ENCODE assay signal across 8 cellular contexts in the genomic region with DNA sequence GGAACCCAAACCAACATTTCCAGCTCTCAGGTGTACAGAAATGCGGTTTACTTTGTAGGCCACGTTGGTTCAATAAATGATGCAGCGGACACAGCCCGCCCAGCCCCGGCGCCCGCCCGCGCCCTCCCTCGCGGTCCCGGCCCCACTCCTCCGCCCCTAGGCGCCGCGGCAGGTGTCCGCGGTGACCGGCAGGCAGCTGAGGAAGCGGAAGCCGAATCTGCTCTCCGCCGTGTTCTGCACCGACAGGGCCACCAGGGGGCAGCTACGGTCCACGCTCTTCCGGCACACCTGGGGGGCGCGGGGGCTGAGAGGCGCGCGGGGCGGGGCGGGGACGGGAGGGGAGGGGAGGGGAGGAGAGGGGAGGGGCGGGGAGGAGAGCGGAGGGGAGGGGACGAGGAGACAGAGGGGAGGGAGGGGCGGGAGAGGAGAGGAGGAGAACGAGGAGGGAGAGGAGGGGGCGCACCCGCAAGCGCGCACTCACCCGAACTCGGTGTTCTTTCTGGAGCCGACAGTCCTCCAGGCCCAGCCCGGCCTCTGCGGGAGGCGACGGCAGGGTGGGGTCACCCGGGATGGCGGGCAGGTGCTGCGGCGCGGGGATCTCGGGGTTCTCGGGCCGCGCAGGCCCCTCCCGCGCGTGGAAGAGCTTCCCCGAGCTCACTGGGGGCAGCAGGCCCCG. TPM values are rescaled to one million over a fixed set of nuclear protein-coding genes. Genes with fewer than 3 reads are reported as not detected.
DNase-seq lines count a peak whose midpoint lies in the region; ATAC-seq and TF ChIP-seq lines count a peak whose summit lies in the region.

No MANE protein-coding gene starts in this region.

- no TSS peak for BruUV-seq in mammary epithelial cell (replicated peaks; lab: Mats Ljungman, UMichigan)

- no peaks in the 10 kb centered on the region for H3K9me3 ChIP-seq in CD4-positive, alpha-beta T cell (ENCODE audit: control insufficient read depth, low read length)
- H3K9me3 ChIP-seq in WERI-Rb-1 (ENCODE audit: severe bottlenecking) (no peaks in the 10 kb centered on the region), mammary epithelial cell (replicated peaks; ENCODE audit: insufficient read depth, low read length) (no peaks in the 10 kb centered on the region)

- POLR2A ChIA-PET in CD4-positive, alpha-beta T cell (lab: Charles Lee) = interaction anchor here (1.0 to 3.9 kb wide), 12 partner anchors 9 to 254 kb away, joined by 3 to 27 read pairs (median 8); partner anchors contain the start of genes DEAF1, HRAS, LRRC56 and PHRF1

- H3K4me1 ChIP-seq in mammary epithelial cell (ENCODE audit: insufficient read depth, low read length) = peaks cover 9% of the 10 kb centered on the region

- CTCF ChIA-PET in CD4-positive, alpha-beta T cell (lab: Charles Lee) = interaction anchor here (0.6 to 2.7 kb wide), 18 partner anchors 11 to 222 kb away, joined by 3 to 23 read pairs (median 5); partner anchors contain the start of genes GATD1, HRAS, IRF7 and PHRF1
- CTCF ChIA-PET in mammary epithelial cell (lab: Charles Lee; ENCODE audit: low non-redundant PET) = interaction anchor here (0.5 to 0.6 kb wide), 2 partner anchors 144 to 148 kb away, joined by 3 to 6 read pairs; no protein-coding TSS in a partner anchor

- intact Hi-C loops in CD4-positive, alpha-beta T cell (cut with DNase I, micrococcal nuclease) = loop anchor here (1.0 to 2.0 kb wide), 6 partner anchors 74 to 210 kb away; no protein-coding TSS in a partner anchor
- intact Hi-C loops in mammary epithelial cell (cut with micrococcal nuclease) = loop anchor here (1.0 to 10.0 kb wide), 3 partner anchors 140 to 210 kb away; partner anchors contain the start of genes DEAF1 and TMEM80

- H3K36me3 ChIP-seq in WERI-Rb-1 (no peaks in the 10 kb centered on the region), mammary epithelial cell (ENCODE audit: insufficient read depth, low read length) (no peaks in the 10 kb centered on the region)

- H2AFZ ChIP-seq in mammary epithelial cell (ENCODE audit: low read depth, low read length) = peak overlapping the region; percentile 35

- ATAC-seq in CD4-positive, alpha-beta T cell (ENCODE audit: poor library complexity) = peak; percentile 80
- no peak for ATAC-seq in GM18858 (IDR thresholded peaks at IDR 0.05; ENCODE audit: unreplicated experiment)

- in situ Hi-C loops in mammary epithelial cell (cut with MboI; ENCODE audit: low sequenced_read_pairs in 2 of 2) = loop anchor here in 1 of 2 donors (25.0 kb wide), 1 partner anchor 207 kb away; no protein-coding TSS in a partner anchor

- peak; percentile 57 to 80 (median 76) for DNase-seq in CD4-positive, alpha-beta T cell
- peak; percentile 72 for DNase-seq in H4 (ENCODE audit: low spot score)
- peak; percentile 52 for DNase-seq in NCI-H2029 treated with DMSO at 0.1 percent for 48 hours (lab: John Stamatoyannopoulos, UW)
- peak; percentile 81 for DNase-seq in WERI-Rb-1
- peak; percentile 62 for DNase-seq in mammary epithelial cell
- DNase-seq in left kidney (ENCODE audit: low read depth, low spot score) = peak; percentile 88
- DNase-seq in stimulated activated CD4-positive, alpha-beta T cell treated with anti-CD3 and anti-CD28 coated beads, TNF-alpha, amount 100 ng/mL, for 4 hours (ENCODE audit: low read depth in 3 of 3) = peak; percentile 54 to 69 (median 61)

- H3K36me3 Mint-ChIP-seq in CD4-positive, alpha-beta T cell (ENCODE audit: low read depth) = no peaks in the 10 kb centered on the region

- H3K4me3 ChIP-seq in WERI-Rb-1 (ENCODE audit: low read depth, low read length) = peak overlapping the region; percentile 65
- H3K4me3 ChIP-seq in mammary epithelial cell (replicated peaks in 1 of 3; ENCODE audit: insufficient read depth in 1 of 3, low read depth in 2 of 3, low read length in 3 of 3) = peak overlapping the region in 2 of 3 experiments; percentile 26 to 41

- H3K27me3 ChIP-seq in CD4-positive, alpha-beta T cell (ENCODE audit: control insufficient read depth, insufficient read depth, low read length) = no peaks in the 10 kb centered on the region
- H3K27me3 ChIP-seq in WERI-Rb-1 (ENCODE audit: insufficient read depth, low read depth, severe bottlenecking) (peaks cover 19% of the 10 kb centered on the region), mammary epithelial cell (ENCODE audit: insufficient read depth, low read length) (peaks cover 8% of the 10 kb centered on the region)

- H3K79me2 ChIP-seq in mammary epithelial cell (ENCODE audit: insufficient read depth, low read length) = no peaks in the 10 kb centered on the region

- no peaks in the 10 kb centered on the region for H4K20me1 ChIP-seq in mammary epithelial cell (ENCODE audit: insufficient read depth, low read length)

- dilution Hi-C loops in mammary epithelial cell (cut with HindIII; ENCODE audit: low sequenced_read_pairs) = no loop called here

- peak overlapping the region; percentile 34 for H3K4me3 Mint-ChIP-seq in CD4-positive, alpha-beta T cell

- H3K9me3 Mint-ChIP-seq in CD4-positive, alpha-beta T cell = no peaks in the 10 kb centered on the region

- no peak overlapping the region for H3K9ac ChIP-seq in mammary epithelial cell (ENCODE audit: insufficient read depth, low read length)

- peak; percentile 53 for TF ChIP-seq CTCF in CD4-positive, alpha-beta T cell (IDR thresholded peaks at IDR 0.05)
- TF ChIP-seq CTCF in WERI-Rb-1 (IDR thresholded peaks at IDR 0.05; ENCODE audit: low read depth, low read length) = peak; percentile 79
- peak; percentile 36 to 64 for TF ChIP-seq CTCF in mammary epithelial cell (conservative IDR thresholded peaks at IDR 0.05 in 1 of 2, IDR thresholded peaks at IDR 0.05 in 1 of 2; ENCODE audit: extremely low read depth in 1 of 2, insufficient read depth in 1 of 2, low read depth in 1 of 2, low read length in 2 of 2)

- peaks cover 4% of the 10 kb centered on the region for H3K4me1 Mint-ChIP-seq in CD4-positive, alpha-beta T cell (ENCODE audit: low read depth)

- no peaks in the 10 kb centered on the region for H3K27me3 Mint-ChIP-seq in CD4-positive, alpha-beta T cell

- H3K27ac ChIP-seq in CD4-positive, alpha-beta T cell (ENCODE audit: low read depth, low read length) = no peak overlapping the region
- no peak overlapping the region for H3K27ac ChIP-seq in WERI-Rb-1
- no peak overlapping the region for H3K27ac ChIP-seq in mammary epithelial cell (ENCODE audit: insufficient read depth, low read depth, low read length)

- 4% methylated on average over 5 of the region's 65 CpGs for WGBS in mammary epithelial cell (ENCODE audit: low coverage, missing lambda C conversion rate)

- H3K27ac Mint-ChIP-seq in CD4-positive, alpha-beta T cell = no peak overlapping the region

- peak overlapping the region; percentile 79 for H3K4me2 ChIP-seq in mammary epithelial cell (ENCODE audit: insufficient read depth, low read depth, low read length)

RNA-seq across cellular contexts. Expression of gene LMNTD2, which starts 5.6 kb away (rescaled TPM):
- 10 to 100 TPM in 1 of 2 experiments, 1 to 10 TPM in 1; 8.2 to 10.3 TPM for total RNA-seq in CD4-positive, alpha-beta T cell
- 1.4 and 2.6 TPM in 2 replicates for total RNA-seq in H4 (2014; rRNA removed; shearing (Covaris generic))
- total RNA-seq in mammary epithelial cell = 1 to 10 TPM; 2.3 to 7.6 TPM
- 1.8 TPM for polyA plus RNA-seq in mammary epithelial cell
- polyA minus RNA-seq in mammary epithelial cell = not detected

RNA-seq across cellular contexts. Expression of gene RASSF7, which starts 5.8 kb away (rescaled TPM):
- 10 to 100 TPM; 14.1 to 15.7 TPM for total RNA-seq in CD4-positive, alpha-beta T cell
- total RNA-seq in H4 (2014; rRNA removed; shearing (Covaris generic)) = 16.8 and 17.3 TPM in 2 replicates
- 10 to 100 TPM; 33.3 to 36.1 TPM for total RNA-seq in mammary epithelial cell
- 35.2 TPM for polyA plus RNA-seq in mammary epithelial cell
- polyA minus RNA-seq in mammary epithelial cell = 4.6 TPM

RNA-seq across cellular contexts. Expression of gene LRRC56, which starts 17.6 kb away (rescaled TPM):
- 1 to 10 TPM; 2.4 TPM for total RNA-seq in CD4-positive, alpha-beta T cell
- total RNA-seq in H4 (2014; rRNA removed; shearing (Covaris generic)) = 0.18 and 0.19 TPM in 2 replicates
- total RNA-seq in mammary epithelial cell = 1 to 10 TPM in 1 of 2 donors, under 1 TPM in 1; 0.50 to 1.2 TPM
- 0.35 TPM for polyA plus RNA-seq in mammary epithelial cell
- polyA minus RNA-seq in mammary epithelial cell = not detected

RNA-seq across cellular contexts. Expression of gene HRAS, which starts 19.6 kb away (rescaled TPM):
- total RNA-seq in CD4-positive, alpha-beta T cell = 10 to 100 TPM; 23.7 to 23.9 TPM
- total RNA-seq in H4 (2014; rRNA removed; shearing (Covaris generic)) = 64.1 and 76.1 TPM in 2 replicates
- total RNA-seq in mammary epithelial cell = 100 to 1,000 TPM in 1 of 2 donors, 10 to 100 TPM in 1; 36.5 to 194 TPM
- polyA plus RNA-seq in mammary epithelial cell = 230 TPM
- polyA minus RNA-seq in mammary epithelial cell = 165 TPM

RNA-seq across cellular contexts. Expression of gene PHRF1, which starts 21.3 kb away (rescaled TPM):
- total RNA-seq in CD4-positive, alpha-beta T cell = 10 to 100 TPM; 37.1 to 37.6 TPM
- 14.5 and 15.3 TPM in 2 replicates for total RNA-seq in H4 (2014; rRNA removed; shearing (Covaris generic))
- total RNA-seq in mammary epithelial cell = 10 to 100 TPM; 20.8 to 41.4 TPM
- polyA plus RNA-seq in mammary epithelial cell = 15.6 TPM
- polyA minus RNA-seq in mammary epithelial cell = 18.6 TPM
